Comparison of ENCODE assay signal across 8 cellular contexts in the genomic region with DNA sequence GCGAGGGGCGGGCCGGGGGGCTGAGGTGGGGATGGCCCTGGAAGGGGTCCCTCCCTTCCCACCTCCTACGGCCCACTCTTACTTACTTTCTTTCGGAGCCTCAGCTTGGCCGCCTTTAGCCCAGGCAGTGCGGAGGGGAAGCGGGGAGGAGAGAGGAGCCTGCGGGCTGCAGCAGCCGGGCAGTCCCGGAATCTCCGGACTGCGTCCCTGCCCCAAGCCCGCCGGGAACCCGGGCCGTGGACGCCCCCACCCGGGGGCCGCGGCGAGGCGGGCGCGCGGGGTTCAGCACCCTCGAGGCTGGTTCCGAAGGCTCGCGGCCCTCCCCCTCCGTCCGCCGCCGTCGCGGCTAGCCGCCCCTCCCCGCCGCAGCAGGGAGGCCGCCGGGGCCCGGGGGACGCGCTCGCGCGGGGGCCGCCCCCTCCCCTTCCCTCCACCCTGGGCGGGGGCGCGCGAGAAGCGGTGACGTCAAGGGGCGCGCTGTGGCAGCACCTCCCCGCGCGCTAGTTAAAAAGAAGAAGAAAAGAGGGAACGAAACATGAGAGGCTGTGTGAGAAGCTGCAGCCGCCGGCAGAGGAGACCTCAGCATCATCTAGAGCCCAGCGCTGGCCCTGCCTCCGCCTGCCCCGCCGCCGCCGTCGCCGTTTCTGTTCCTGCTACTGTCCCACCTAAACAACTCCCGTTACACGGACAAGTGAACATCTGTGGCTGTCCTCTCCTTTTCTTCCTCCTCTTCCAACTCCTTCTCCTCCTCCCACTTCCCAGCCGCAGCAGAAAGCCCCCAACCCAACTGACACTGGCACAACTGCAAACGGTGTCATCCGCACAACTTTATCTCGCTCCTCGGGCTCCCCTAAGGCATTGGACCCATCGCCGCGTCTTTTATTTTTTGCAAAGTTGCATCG. TPM values are rescaled to one million over a fixed set of nuclear protein-coding genes. Genes with fewer than 3 reads are reported as not detected.
A peak's percentile ranks its signal among the peaks of the same experiment; 100 is the strongest.
DNase-seq lines count a peak whose midpoint lies in the region; ATAC-seq and TF ChIP-seq lines count a peak whose summit lies in the region.

A gene with protein sequence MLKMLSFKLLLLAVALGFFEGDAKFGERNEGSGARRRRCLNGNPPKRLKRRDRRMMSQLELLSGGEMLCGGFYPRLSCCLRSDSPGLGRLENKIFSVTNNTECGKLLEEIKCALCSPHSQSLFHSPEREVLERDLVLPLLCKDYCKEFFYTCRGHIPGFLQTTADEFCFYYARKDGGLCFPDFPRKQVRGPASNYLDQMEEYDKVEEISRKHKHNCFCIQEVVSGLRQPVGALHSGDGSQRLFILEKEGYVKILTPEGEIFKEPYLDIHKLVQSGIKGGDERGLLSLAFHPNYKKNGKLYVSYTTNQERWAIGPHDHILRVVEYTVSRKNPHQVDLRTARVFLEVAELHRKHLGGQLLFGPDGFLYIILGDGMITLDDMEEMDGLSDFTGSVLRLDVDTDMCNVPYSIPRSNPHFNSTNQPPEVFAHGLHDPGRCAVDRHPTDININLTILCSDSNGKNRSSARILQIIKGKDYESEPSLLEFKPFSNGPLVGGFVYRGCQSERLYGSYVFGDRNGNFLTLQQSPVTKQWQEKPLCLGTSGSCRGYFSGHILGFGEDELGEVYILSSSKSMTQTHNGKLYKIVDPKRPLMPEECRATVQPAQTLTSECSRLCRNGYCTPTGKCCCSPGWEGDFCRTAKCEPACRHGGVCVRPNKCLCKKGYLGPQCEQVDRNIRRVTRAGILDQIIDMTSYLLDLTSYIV (plus strand): TSS at position 536 of the 902 bp plus-strand sequence. CDS start 520 bp downstream, outside the sequence.

- ATAC-seq in GM21723 (IDR thresholded peaks at IDR 0.05; ENCODE audit: unreplicated experiment) (peak; percentile 43), PC-3 (peak; percentile 77), HG02973 (IDR thresholded peaks at IDR 0.05; ENCODE audit: unreplicated experiment) (no peak)

- no peaks in the 10 kb centered on the region for H3F3A ChIP-seq in PC-3 (ENCODE audit: low read length, unreplicated experiment)

- H3K4me1 ChIP-seq in PC-3 (ENCODE audit: insufficient read depth, low read length) = no peaks in the 10 kb centered on the region
- no peaks in the 10 kb centered on the region for H3K4me1 ChIP-seq in breast epithelium

- TSS peak; percentile 44 for BruUV-seq in PC-3 (replicated peaks; lab: Mats Ljungman, UMichigan)

- H3K4me2 ChIP-seq in PC-3 (ENCODE audit: low read length) = peak within 1 kb of the TSS; percentile 84

- H2AFZ ChIP-seq in PC-3 (ENCODE audit: low read length) = peak within 1 kb of the TSS; percentile 66

- intact Hi-C loops in PC-3 (cut with micrococcal nuclease) (loop anchor here (2.0 kb wide), 1 partner anchor 63 kb away; no protein-coding TSS in a partner anchor), breast epithelium (cut with DNase I; ENCODE audit: low total_unique reads) (no loop called here)

- H3K27ac ChIP-seq in PC-3 (ENCODE audit: low read length) (no peak within 1 kb of the TSS), breast epithelium (peak within 1 kb of the TSS in 1 of 2 donors; percentile 12)

- H3K36me3 ChIP-seq in PC-3 (ENCODE audit: low read depth, low read length) (no peaks in the 10 kb centered on the region), breast epithelium (no peaks in the 10 kb centered on the region)

- H4K20me1 ChIP-seq in PC-3 (ENCODE audit: low read length) = no peaks in the 10 kb centered on the region

- DNase-seq in EL (peak; percentile 59), PC-3 (peak; percentile 22), breast epithelium (ENCODE audit: low spot score in 2 of 2) (no peak), retinal pigment epithelial cell (ENCODE audit: low read depth) (no peak), NCI-H510A treated with DMSO at 0.1 percent for 48 hours (lab: John Stamatoyannopoulos, UW) (no peak)

- H3K4me3 ChIP-seq in PC-3 (ENCODE audit: low read length) (peak within 1 kb of the TSS; percentile 66), breast epithelium (peak within 1 kb of the TSS; percentile 51 to 80 (median 57)), iPS-18c (ENCODE audit: insufficient read depth, low read depth, low read length) (peak within 1 kb of the TSS; percentile 50), retinal pigment epithelial cell (ENCODE audit: low read length) (peak within 1 kb of the TSS; percentile 59)

- 0 out of 2 replicates have a peak within 1 kb of the TSS, but pooled peaks have one; percentile 8 for H3K9ac ChIP-seq in PC-3 (ENCODE audit: low read length)

- H3K9me3 ChIP-seq in PC-3 (ENCODE audit: low read length) (no peaks in the 10 kb centered on the region), breast epithelium (no peaks in the 10 kb centered on the region), iPS-18c (ENCODE audit: control insufficient read depth, insufficient read depth, low read length) (no peaks in the 10 kb centered on the region)

- no peak for TF ChIP-seq POLR2A in breast epithelium (IDR thresholded peaks at IDR 0.05)

- POLR2A ChIA-PET in PC-3 (lab: Charles Lee; ENCODE audit: unreplicated experiment) = no interaction called here

- TF ChIP-seq CTCF in PC-3 (conservative IDR thresholded peaks at IDR 0.05; ENCODE audit: low read depth, low read length) (no peak), breast epithelium (IDR thresholded peaks at IDR 0.05) (no peak), retinal pigment epithelial cell (conservative IDR thresholded peaks at IDR 0.05; ENCODE audit: low read depth, low read length) (no peak)

- CTCF ChIA-PET in PC-3 (lab: Charles Lee) = no interaction called here

- no peaks in the 10 kb centered on the region for H3K9me2 ChIP-seq in PC-3 (replicated peaks; ENCODE audit: low read length)

- H3K79me2 ChIP-seq in PC-3 (ENCODE audit: low read length) = no peaks in the 10 kb centered on the region

- peaks cover 38% of the 10 kb centered on the region for H3K27me3 ChIP-seq in PC-3 (ENCODE audit: low read length)
- H3K27me3 ChIP-seq in breast epithelium = peaks cover 3 to 42% of the 10 kb centered on the region in 2 donors

RNA-seq across cellular contexts. Expression of the gene that starts here (rescaled TPM):
- total RNA-seq in PC-3 (2014; rRNA removed) (1.2 and 2.3 TPM in 2 replicates), breast epithelium (1 to 10 TPM in 1 of 3 donors, under 1 TPM in 2; under 0.01 to 1.0 (median 0.48) TPM)

Comparison
In these comparisons a context has a peak if more than half of its experiments do, and no peak if none do; other contexts are left out.
1. DNase-seq: peak in EL (single experiment) and PC-3 (single experiment); none in breast epithelium (0 of 2), retinal pigment epithelial cell (single experiment) and NCI-H510A treated with DMSO at 0.1 percent for 48 hours (single experiment).
2. Peak in every context shown above with its lines, with median percentiles within 50 percentile points of each other: H3K4me3 ChIP-seq.